ENCODE assay signal across 22 cellular contexts in genomic region chr2:75994759-75995158, GRCh38.
DNase-seq lines count a peak whose midpoint lies in the region; ATAC-seq and TF ChIP-seq lines count a peak whose summit lies in the region.
"Had no signal": no experiment of that assay in that cellular context is flagged by ENCODE, and none has a peak within 500 bp of the region (broad histone marks: within the 10 kb centered on the region; RNA-seq: fewer than 3 reads in every experiment).

No MANE protein-coding gene starts in this region.

- no TSS peak for BruUV-seq in PC-3 (replicated peaks; lab: Mats Ljungman, UMichigan)

- H3F3A ChIP-seq in PC-3 (ENCODE audit: low read length, unreplicated experiment): no peaks in the 10 kb centered on the region

- no peaks in the 10 kb centered on the region for H3K36me3 ChIP-seq in PC-3 (ENCODE audit: low read depth, low read length)
- H3K36me3 ChIP-seq in psoas muscle (ENCODE audit: insufficient read depth in 1 of 2, low read depth in 1 of 2): no peaks in the 10 kb centered on the region
- H3K36me3 ChIP-seq: BE2C, right lobe of liver, SJSA1 had no signal

- H3K27ac ChIP-seq in PC-3 (ENCODE audit: low read length): no peak overlapping the region
- H3K27ac ChIP-seq in psoas muscle: no peak overlapping the region
- H3K27ac ChIP-seq: right lobe of liver, SJSA1 had no signal

- DNase-seq in DMS53 (lab: John Stamatoyannopoulos, UW) (peak; percentile 15), DMS53 treated with DMSO at 0.1 percent for 48 hours (lab: John Stamatoyannopoulos, UW; ENCODE audit: unreplicated experiment) (no peak), H4 (ENCODE audit: low spot score) (peak; percentile 3), PC-3 (peak; percentile 13), islet precursor cell (peak; percentile 55), posterior cingulate gyrus (no peak), psoas muscle (no peak)
- DNase-seq: activated CD4-positive, alpha-beta T cell treated with anti-CD3 and anti-CD28 coated beads, Interleukin-2, amount 10 ng/mL, durations not matched to agents 7 days and 5 days; activated naive CD8-positive, alpha-beta T cell treated with anti-CD3 and anti-CD28 coated beads for 36 hours; BE2C; naive thymus-derived CD8-positive, alpha-beta T cell; NCI-H1105 treated with DMSO at 0.1 percent for 48 hours; NCI-H2081; NCI-H510A treated with DMSO at 0.1 percent for 48 hours; right lobe of liver; stimulated activated CD4-positive, alpha-beta T cell treated with anti-CD3 and anti-CD28 coated beads, Interleukin-15, amount 100 ng/mL, for 24 hours; T-helper 17 cell; trophoblast cell had no signal

- no peaks in the 10 kb centered on the region for H3K4me1 ChIP-seq in PC-3 (ENCODE audit: insufficient read depth, low read length)
- no peaks in the 10 kb centered on the region for H3K4me1 ChIP-seq in psoas muscle
- H3K4me1 ChIP-seq: BE2C, Caco-2, right lobe of liver, SJSA1 had no signal

- H3K4me2 ChIP-seq in PC-3 (ENCODE audit: low read length): no peak overlapping the region

- TF ChIP-seq CTCF in PC-3 (conservative IDR thresholded peaks at IDR 0.05; ENCODE audit: low read depth, low read length): 0 out of 2 replicates have a peak, but pooled peaks have one; percentile 9
- TF ChIP-seq CTCF in psoas muscle (IDR thresholded peaks at IDR 0.05): no peak

- ATAC-seq in PC-3 (no peak), esophagus mucosa (no peak), psoas muscle (no peak)
- ATAC-seq: activated T-helper 17 cell treated with anti-CD3 and anti-CD28 coated beads, Interleukin-2, amount 50 U/mL, for 72 hours; naive thymus-derived CD8-positive, alpha-beta T cell; T-helper 17 cell had no signal

- CTCF ChIA-PET in PC-3 (lab: Charles Lee): no interaction called here

- H3K27me3 ChIP-seq in PC-3 (ENCODE audit: low read length) (no peaks in the 10 kb centered on the region), psoas muscle (ENCODE audit: insufficient read depth in 3 of 3, low read length in 2 of 3) (no peaks in the 10 kb centered on the region)
- H3K27me3 ChIP-seq: BE2C, right lobe of liver, SJSA1 had no signal

- no peak overlapping the region for H3K9ac ChIP-seq in PC-3 (ENCODE audit: low read length)

- intact Hi-C loops in PC-3 (cut with micrococcal nuclease) (no loop called here), posterior cingulate gyrus (cut with DNase I) (no loop called here), psoas muscle (cut with DNase I) (no loop called here)

- H3K9me3 ChIP-seq in PC-3 (ENCODE audit: low read length) (no peaks in the 10 kb centered on the region), psoas muscle (peaks cover 21% of the 10 kb centered on the region)
- H3K9me3 ChIP-seq: BE2C, Caco-2, SJSA1 had no signal

- no peak overlapping the region for H2AFZ ChIP-seq in PC-3 (ENCODE audit: low read length)

- H3K9me2 ChIP-seq in PC-3 (replicated peaks; ENCODE audit: low read length): no peaks in the 10 kb centered on the region

- POLR2A ChIA-PET in PC-3 (lab: Charles Lee; ENCODE audit: unreplicated experiment): no interaction called here

- no peaks in the 10 kb centered on the region for H4K20me1 ChIP-seq in PC-3 (ENCODE audit: low read length)

- H3K79me2 ChIP-seq in PC-3 (ENCODE audit: low read length): no peaks in the 10 kb centered on the region

- no peak overlapping the region for H3K4me3 ChIP-seq in PC-3 (ENCODE audit: low read length)
- no peak overlapping the region for H3K4me3 ChIP-seq in psoas muscle
- H3K4me3 ChIP-seq: right lobe of liver, SJSA1 had no signal

- WGBS in psoas muscle, 3 donors: 60 to 76% (median 65%) methylated on average over 4 of the region's 4 CpGs

Comparison
In these comparisons a context has a peak if more than half of its experiments do, and no peak if none do; other contexts are left out.
1. DNase-seq: peak in DMS53 (single experiment), H4 (single experiment), PC-3 (single experiment) and islet precursor cell (single experiment); none in DMS53 treated with DMSO at 0.1 percent for 48 hours (single experiment), posterior cingulate gyrus (0 of 10) and psoas muscle (0 of 2).